1 cellular context compared by ENCODE assay signal in the genomic region with DNA sequence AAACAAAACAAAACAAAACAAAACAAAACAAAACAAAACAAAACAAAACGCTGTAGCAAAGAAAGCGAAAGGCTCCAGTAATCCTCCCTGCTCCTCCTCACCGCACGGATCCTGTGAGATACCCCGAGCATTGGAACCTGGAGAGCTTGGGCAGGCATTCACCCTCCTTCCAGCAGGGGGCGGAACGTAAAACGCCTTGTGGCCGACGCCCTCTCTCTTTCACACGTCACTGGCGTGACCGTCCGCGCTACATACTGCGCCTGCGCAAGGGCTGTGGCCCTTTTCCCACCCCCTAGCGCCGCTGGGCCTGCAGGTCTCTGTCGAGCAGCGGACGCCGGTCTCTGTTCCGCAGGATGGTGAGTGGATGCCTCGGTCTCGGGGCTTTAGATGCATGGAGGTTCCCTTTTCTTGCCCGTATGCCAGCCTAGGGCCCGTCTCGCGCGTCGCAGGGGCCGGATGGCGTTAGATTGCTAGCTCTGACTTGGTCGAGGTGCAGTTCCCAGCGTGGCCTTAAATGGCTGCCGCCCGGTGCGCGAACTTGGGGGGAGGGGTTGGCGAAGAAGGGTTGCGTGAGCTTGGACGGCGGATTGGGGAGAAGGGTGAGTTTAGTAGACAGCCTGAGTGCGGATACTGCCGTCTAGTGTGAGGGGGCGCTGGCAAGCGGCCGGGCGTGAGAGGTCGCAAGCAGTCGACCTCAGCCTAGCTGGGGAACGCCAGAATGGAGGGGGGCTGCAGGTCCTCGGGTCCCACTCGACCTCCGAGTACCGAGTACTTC.
TF ChIP-seq lines count a peak whose summit lies in the region.

Gene RPL5, plus strand, starts transcription at position 279 of the 775 bp plus-strand sequence. Its CDS starts 75 bp downstream, at position 354.

TF ChIP-seq in HCT116, 20 proteins besides CTCF, POLR2A, EP300 and RAD21 (continued from another document):
- TF ChIP-seq REST (IDR thresholded peaks at IDR 0.05; ENCODE audit: low read depth), result no peak
TF ChIP-seq in HCT116: peak in this region for 9.
